Comparison of ENCODE assay signal across 15 cellular contexts in genomic region chr3:124094496-124094895, GRCh38.
DNase-seq lines count a peak whose midpoint lies in the region; ATAC-seq and TF ChIP-seq lines count a peak whose summit lies in the region.
"Had no signal": no experiment of that assay in that cellular context is flagged by ENCODE, and none has a peak within 500 bp of the region (broad histone marks: within the 10 kb centered on the region; RNA-seq: fewer than 3 reads in every experiment).

No MANE protein-coding gene starts in this region.

- TF ChIP-seq CTCF in neural crest cell (conservative IDR thresholded peaks at IDR 0.05): no peak
- no peak for TF ChIP-seq CTCF in type B pancreatic cell (conservative IDR thresholded peaks at IDR 0.05)

- peaks cover 5% of the 10 kb centered on the region for H3K36me3 Mint-ChIP-seq in neural crest cell (ENCODE audit: low read depth)
- H3K36me3 Mint-ChIP-seq in type B pancreatic cell: no peaks in the 10 kb centered on the region

- H3K4me1 Mint-ChIP-seq in neural crest cell (peaks cover 44% of the 10 kb centered on the region), type B pancreatic cell (ENCODE audit: unreplicated experiment) (peaks cover 38% of the 10 kb centered on the region)

- H3K9me3 Mint-ChIP-seq in neural crest cell (no peaks in the 10 kb centered on the region), type B pancreatic cell (no peaks in the 10 kb centered on the region)

- DNase-seq in Right ventricle myocardium inferior (ENCODE audit: missing footprints) (peak; percentile 59), cardiac septum (ENCODE audit: low spot score) (no peak), inferior parietal cortex (ENCODE audit: extremely low spot score) (peak; percentile 36), neural crest cell (ENCODE audit: low read depth, low spot score) (peak; percentile 22), type B pancreatic cell (ENCODE audit: extremely low spot score, unreplicated experiment) (no peak), NCI-H69 (lab: John Stamatoyannopoulos, UW) (no peak)
- DNase-seq: NCI-H146; NCI-H2081 treated with DMSO at 0.1 percent for 48 hours; NCI-H2227 treated with DMSO at 0.1 percent for 48 hours; NCI-H524 treated with DMSO at 0.1 percent for 48 hours; NK-92 treated with Interleukin-12 subunit alpha and Interleukin-12 subunit beta, amount 100 ng/mL, for 24 hours; OCI-M1; RPMI8226 had no signal

- H3K27me3 Mint-ChIP-seq in neural crest cell (ENCODE audit: low read depth): no peaks in the 10 kb centered on the region
- no peaks in the 10 kb centered on the region for H3K27me3 Mint-ChIP-seq in type B pancreatic cell

- H3K27ac Mint-ChIP-seq in neural crest cell (ENCODE audit: unreplicated experiment): no peak overlapping the region
- no peak overlapping the region for H3K27ac Mint-ChIP-seq in type B pancreatic cell

- no peak for ATAC-seq in Right ventricle myocardium inferior
- ATAC-seq in HG02970 (IDR thresholded peaks at IDR 0.05; ENCODE audit: low FRiP score, unreplicated experiment): no peak
- ATAC-seq in GM18867 (IDR thresholded peaks at IDR 0.05; ENCODE audit: unreplicated experiment): no peak

- no peak overlapping the region for H3K4me3 Mint-ChIP-seq in neural crest cell
- H3K4me3 Mint-ChIP-seq in type B pancreatic cell: peak overlapping the region; percentile 48

- intact Hi-C loops in Right ventricle myocardium inferior (cut with DNase I): no loop called here
- intact Hi-C loops in cardiac septum (cut with DNase I): no loop called here

Comparison
In these comparisons a context has a peak if more than half of its experiments do, and no peak if none do; other contexts are left out.
1. DNase-seq: peak in Right ventricle myocardium inferior (single experiment), inferior parietal cortex (single experiment) and neural crest cell (single experiment); none in cardiac septum (single experiment), type B pancreatic cell (single experiment) and NCI-H69 (single experiment).